Comparison of ENCODE assay signal across 15 cellular contexts in genomic region chr15:97200161-97200560, GRCh38.
DNase-seq lines count a peak whose midpoint lies in the region; ATAC-seq and TF ChIP-seq lines count a peak whose summit lies in the region.
"Had no signal": no experiment of that assay in that cellular context is flagged by ENCODE, and none has a peak within 500 bp of the region (broad histone marks: within the 10 kb centered on the region; RNA-seq: fewer than 3 reads in every experiment).

No MANE protein-coding gene starts in this region.

- no peak overlapping the region for H3K4me3 ChIP-seq in NB4 (ENCODE audit: low read depth, low read length)
- H3K4me3 ChIP-seq in choroid plexus epithelial cell (ENCODE audit: low read depth, low read length) = no peak overlapping the region
- no peak overlapping the region for H3K4me3 ChIP-seq in BE2C (ENCODE audit: low read depth, low read length)
- H3K4me3 ChIP-seq: HAP-1, K562 had no signal

- no peaks in the 10 kb centered on the region for H3K9me3 ChIP-seq in BE2C
- H3K9me3 ChIP-seq: HAP-1 had no signal

- ATAC-seq in GM21576 (IDR thresholded peaks at IDR 0.05; ENCODE audit: unreplicated experiment) = no peak
- ATAC-seq: K562 had no signal

- no peaks in the 10 kb centered on the region for H3K27me3 ChIP-seq in BE2C

- DNase-seq in NOMO-1 treated with DMSO at 0.1 percent for 48 hours (lab: John Stamatoyannopoulos, UW; ENCODE audit: unreplicated experiment) = peak; percentile 8
- DNase-seq in NOMO-1 treated with dmso at 0.1 percent for 144 hours (lab: John Stamatoyannopoulos, UW; ENCODE audit: unreplicated experiment) = no peak
- DNase-seq in NB4 (ENCODE audit: low read depth) = peak; percentile 28
- DNase-seq in choroid plexus epithelial cell (ENCODE audit: low read depth) = peak; percentile 9
- no peak for DNase-seq in BE2C
- no peak for DNase-seq in activated CD4-positive, alpha-beta T cell treated with anti-CD3 and anti-CD28 coated beads, Interleukin-2, amount 50 U/mL, for 4 hours
- DNase-seq: 8988T; ACHN; C1 segment of cervical spinal cord; CD4-positive, alpha-beta memory T cell; DMS79 treated with DMSO at 0.1 percent for 48 hours; GF-D8 had no signal

- TF ChIP-seq CTCF in NB4 (IDR thresholded peaks at IDR 0.05; ENCODE audit: low read depth, low read length) = no peak
- no peak for TF ChIP-seq CTCF in choroid plexus epithelial cell (conservative IDR thresholded peaks at IDR 0.05; ENCODE audit: low read depth, low read length)
- no peak for TF ChIP-seq CTCF in BE2C (IDR thresholded peaks at IDR 0.05; ENCODE audit: low read depth, low read length)

- no peaks in the 10 kb centered on the region for H3K4me1 ChIP-seq in BE2C
- H3K4me1 ChIP-seq: HAP-1 had no signal

- no peaks in the 10 kb centered on the region for H3K36me3 ChIP-seq in BE2C
- H3K36me3 ChIP-seq: HAP-1 had no signal

- no peak for TF ChIP-seq POLR2A in NB4 (IDR thresholded peaks at IDR 0.05; ENCODE audit: extremely low read depth, insufficient read length)

Comparison
In these comparisons a context has a peak if more than half of its experiments do, and no peak if none do; other contexts are left out.
1. DNase-seq: peak in NOMO-1 treated with DMSO at 0.1 percent for 48 hours (single experiment), NB4 (single experiment) and choroid plexus epithelial cell (single experiment); none in NOMO-1 treated with dmso at 0.1 percent for 144 hours (single experiment), BE2C (single experiment) and activated CD4-positive, alpha-beta T cell treated with anti-CD3 and anti-CD28 coated beads, Interleukin-2, amount 50 U/mL, for 4 hours (0 of 2).